Comparison of ENCODE assay signal across 2 cellular contexts in genomic region chr1:155186955-155187891, GRCh38.
TF ChIP-seq lines count a peak whose summit lies in the region.

No MANE protein-coding gene starts in this region.

TF ChIP-seq in A549, 52 proteins besides CTCF, POLR2A, EP300 and RAD21:
- TF ChIP-seq HDAC2 (IDR thresholded peaks at IDR 0.05) (no peak), CHD2 (IDR thresholded peaks at IDR 0.05; ENCODE audit: low read length, partially characterized antibody) (no peak), RFX5 (IDR thresholded peaks at IDR 0.05) (no peak), TP53 (CRISPR knock-in tag; IDR thresholded peaks at IDR 0.05) (no peak), CHD4 (IDR thresholded peaks at IDR 0.05; ENCODE audit: borderline replicate concordance) (no peak), HOXB5 (CRISPR knock-in tag; IDR thresholded peaks at IDR 0.05) (no peak), ZSCAN20 (CRISPR knock-in tag; IDR thresholded peaks at IDR 0.05) (no peak), POLR2AphosphoS2 (conservative IDR thresholded peaks at IDR 0.05; ENCODE audit: low read length) (no peak), TFCP2L1 (CRISPR knock-in tag; IDR thresholded peaks at IDR 0.05) (no peak), CEBPB (IDR thresholded peaks at IDR 0.05) (no peak), RARB (CRISPR knock-in tag; IDR thresholded peaks at IDR 0.05) (no peak), NFE2L2 (conservative IDR thresholded peaks at IDR 0.05; ENCODE audit: low read length) (no peak), CBX8 (IDR thresholded peaks at IDR 0.05) (no peak), EHMT2 (IDR thresholded peaks at IDR 0.05; ENCODE audit: low read depth) (no peak), EHF (CRISPR knock-in tag; IDR thresholded peaks at IDR 0.05) (no peak), HEYL (CRISPR knock-in tag; IDR thresholded peaks at IDR 0.05) (no peak), BCL3 (IDR thresholded peaks at IDR 0.05) (no peak), FOSB (CRISPR knock-in tag; IDR thresholded peaks at IDR 0.05) (no peak), RCOR1 (IDR thresholded peaks at IDR 0.05; ENCODE audit: low read depth, low read length) (no peak)
- TF ChIP-seq, protein P1, sequence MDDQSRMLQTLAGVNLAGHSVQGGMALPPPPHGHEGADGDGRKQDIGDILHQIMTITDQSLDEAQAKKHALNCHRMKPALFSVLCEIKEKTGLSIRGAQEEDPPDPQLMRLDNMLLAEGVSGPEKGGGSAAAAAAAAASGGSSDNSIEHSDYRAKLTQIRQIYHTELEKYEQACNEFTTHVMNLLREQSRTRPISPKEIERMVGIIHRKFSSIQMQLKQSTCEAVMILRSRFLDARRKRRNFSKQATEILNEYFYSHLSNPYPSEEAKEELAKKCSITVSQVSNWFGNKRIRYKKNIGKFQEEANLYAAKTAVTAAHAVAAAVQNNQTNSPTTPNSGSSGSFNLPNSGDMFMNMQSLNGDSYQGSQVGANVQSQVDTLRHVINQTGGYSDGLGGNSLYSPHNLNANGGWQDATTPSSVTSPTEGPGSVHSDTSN (IDR thresholded peaks at IDR 0.05) = no peak

TF ChIP-seq in GM23338, 12 proteins besides CTCF, POLR2A, EP300 and RAD21:
- no peak for TF ChIP-seq ZNF114 (CRISPR knock-in tag; IDR thresholded peaks at IDR 0.05)
- no peak for TF ChIP-seq EZH2 (IDR thresholded peaks at IDR 0.05; ENCODE audit: low read depth, unreplicated experiment)
- TF ChIP-seq ETS1 (IDR thresholded peaks at IDR 0.05) = no peak
- no peak for TF ChIP-seq NANOG (IDR thresholded peaks at IDR 0.05; ENCODE audit: borderline replicate concordance)
- TF ChIP-seq, protein P2, sequence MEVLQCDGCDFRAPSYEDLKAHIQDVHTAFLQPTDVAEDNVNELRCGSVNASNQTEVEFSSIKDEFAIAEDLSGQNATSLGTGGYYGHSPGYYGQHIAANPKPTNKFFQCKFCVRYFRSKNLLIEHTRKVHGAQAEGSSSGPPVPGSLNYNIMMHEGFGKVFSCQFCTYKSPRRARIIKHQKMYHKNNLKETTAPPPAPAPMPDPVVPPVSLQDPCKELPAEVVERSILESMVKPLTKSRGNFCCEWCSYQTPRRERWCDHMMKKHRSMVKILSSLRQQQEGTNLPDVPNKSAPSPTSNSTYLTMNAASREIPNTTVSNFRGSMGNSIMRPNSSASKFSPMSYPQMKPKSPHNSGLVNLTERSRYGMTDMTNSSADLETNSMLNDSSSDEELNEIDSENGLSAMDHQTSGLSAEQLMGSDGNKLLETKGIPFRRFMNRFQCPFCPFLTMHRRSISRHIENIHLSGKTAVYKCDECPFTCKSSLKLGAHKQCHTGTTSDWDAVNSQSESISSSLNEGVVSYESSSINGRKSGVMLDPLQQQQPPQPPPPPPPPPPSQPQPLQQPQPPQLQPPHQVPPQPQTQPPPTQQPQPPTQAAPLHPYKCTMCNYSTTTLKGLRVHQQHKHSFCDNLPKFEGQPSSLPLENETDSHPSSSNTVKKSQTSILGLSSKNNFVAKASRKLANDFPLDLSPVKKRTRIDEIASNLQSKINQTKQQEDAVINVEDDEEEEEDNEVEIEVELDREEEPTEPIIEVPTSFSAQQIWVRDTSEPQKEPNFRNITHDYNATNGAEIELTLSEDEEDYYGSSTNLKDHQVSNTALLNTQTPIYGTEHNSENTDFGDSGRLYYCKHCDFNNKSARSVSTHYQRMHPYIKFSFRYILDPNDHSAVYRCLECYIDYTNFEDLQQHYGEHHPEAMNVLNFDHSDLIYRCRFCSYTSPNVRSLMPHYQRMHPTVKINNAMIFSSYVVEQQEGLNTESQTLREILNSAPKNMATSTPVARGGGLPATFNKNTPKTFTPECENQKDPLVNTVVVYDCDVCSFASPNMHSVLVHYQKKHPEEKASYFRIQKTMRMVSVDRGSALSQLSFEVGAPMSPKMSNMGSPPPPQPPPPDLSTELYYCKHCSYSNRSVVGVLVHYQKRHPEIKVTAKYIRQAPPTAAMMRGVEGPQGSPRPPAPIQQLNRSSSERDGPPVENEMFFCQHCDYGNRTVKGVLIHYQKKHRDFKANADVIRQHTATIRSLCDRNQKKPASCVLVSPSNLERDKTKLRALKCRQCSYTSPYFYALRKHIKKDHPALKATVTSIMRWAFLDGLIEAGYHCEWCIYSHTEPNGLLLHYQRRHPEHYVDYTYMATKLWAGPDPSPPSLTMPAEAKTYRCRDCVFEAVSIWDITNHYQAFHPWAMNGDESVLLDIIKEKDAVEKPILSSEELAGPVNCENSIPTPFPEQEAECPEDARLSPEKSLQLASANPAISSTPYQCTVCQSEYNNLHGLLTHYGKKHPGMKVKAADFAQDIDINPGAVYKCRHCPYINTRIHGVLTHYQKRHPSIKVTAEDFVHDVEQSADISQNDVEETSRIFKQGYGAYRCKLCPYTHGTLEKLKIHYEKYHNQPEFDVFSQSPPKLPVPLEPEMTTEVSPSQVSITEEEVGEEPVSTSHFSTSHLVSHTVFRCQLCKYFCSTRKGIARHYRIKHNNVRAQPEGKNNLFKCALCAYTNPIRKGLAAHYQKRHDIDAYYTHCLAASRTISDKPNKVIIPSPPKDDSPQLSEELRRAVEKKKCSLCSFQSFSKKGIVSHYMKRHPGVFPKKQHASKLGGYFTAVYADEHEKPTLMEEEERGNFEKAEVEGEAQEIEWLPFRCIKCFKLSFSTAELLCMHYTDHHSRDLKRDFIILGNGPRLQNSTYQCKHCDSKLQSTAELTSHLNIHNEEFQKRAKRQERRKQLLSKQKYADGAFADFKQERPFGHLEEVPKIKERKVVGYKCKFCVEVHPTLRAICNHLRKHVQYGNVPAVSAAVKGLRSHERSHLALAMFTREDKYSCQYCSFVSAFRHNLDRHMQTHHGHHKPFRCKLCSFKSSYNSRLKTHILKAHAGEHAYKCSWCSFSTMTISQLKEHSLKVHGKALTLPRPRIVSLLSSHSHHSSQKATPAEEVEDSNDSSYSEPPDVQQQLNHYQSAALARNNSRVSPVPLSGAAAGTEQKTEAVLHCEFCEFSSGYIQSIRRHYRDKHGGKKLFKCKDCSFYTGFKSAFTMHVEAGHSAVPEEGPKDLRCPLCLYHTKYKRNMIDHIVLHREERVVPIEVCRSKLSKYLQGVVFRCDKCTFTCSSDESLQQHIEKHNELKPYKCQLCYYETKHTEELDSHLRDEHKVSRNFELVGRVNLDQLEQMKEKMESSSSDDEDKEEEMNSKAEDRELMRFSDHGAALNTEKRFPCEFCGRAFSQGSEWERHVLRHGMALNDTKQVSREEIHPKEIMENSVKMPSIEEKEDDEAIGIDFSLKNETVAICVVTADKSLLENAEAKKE (CRISPR knock-in tag; IDR thresholded peaks at IDR 0.05) = no peak
